In the genomic region with DNA sequence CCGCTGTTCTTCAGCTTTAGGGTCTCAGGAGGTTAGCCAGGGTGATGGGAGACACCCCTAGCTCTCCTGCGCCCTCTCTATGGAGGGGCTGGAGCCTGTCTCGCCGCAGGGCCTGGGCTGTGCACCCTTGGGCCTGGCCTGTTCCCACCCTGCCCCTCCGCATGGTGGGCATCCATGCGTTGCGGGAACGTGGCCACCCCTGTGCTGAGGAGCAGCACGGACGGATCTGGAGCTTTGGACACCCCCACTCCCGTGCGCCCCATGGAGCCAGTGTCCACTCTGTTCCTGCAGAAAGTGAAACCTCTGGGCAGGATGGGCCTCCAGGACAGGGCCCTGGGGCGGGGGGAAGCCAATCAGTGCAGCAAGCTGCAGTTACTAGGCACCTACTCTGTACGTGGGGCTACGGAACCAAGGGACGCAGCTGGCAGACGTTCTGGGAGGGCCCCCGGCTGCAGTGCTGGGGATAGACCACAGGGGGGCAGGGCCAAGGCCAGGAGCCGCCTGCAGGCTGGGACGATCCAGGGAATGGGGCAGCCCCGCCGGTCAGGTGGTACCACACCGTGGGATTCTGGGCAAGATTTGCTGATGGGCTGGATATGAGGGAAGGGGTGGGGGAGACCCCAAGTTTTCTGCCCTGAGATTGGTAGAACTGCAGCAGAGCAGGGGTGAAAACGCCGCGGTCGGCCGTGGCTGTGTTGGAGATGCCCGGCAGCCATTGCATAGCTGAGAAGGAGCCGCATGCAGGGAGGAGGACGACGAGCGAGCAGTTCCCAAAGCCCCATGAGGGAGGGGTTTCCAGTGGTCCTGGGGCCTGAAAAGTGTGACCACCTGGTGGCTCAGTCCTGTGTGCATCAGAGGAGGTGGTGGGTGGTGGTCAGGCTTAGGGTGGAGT, we compare ENCODE assay signal across 9 cellular contexts. TPM values are rescaled to one million over a fixed set of nuclear protein-coding genes. Genes with fewer than 3 reads are reported as not detected.
DNase-seq lines count a peak whose midpoint lies in the region; ATAC-seq, FAIRE-seq and TF ChIP-seq lines count a peak whose summit lies in the region.
"Had no signal": no experiment of that assay in that cellular context is flagged by ENCODE, and none has a peak within 500 bp of the region (broad histone marks: within the 10 kb centered on the region; RNA-seq: fewer than 3 reads in every experiment).

No MANE protein-coding gene starts in this region.

- no peak overlapping the region for H3K27ac Mint-ChIP-seq in Caco-2 (ENCODE audit: unreplicated experiment)
- no peak overlapping the region for H3K27ac Mint-ChIP-seq in activated CD4-positive, alpha-beta T cell treated with anti-CD3 and anti-CD28 coated beads, Interleukin-2, amount 10 ng/mL, durations not matched to agents 24 days and 14 days

- TF ChIP-seq EP300 in transverse colon (IDR thresholded peaks at IDR 0.05; ENCODE audit: low read depth): no peak

- H3K4me3 ChIP-seq in Caco-2 (ENCODE audit: low read depth, low read length): no peak overlapping the region
- H3K4me3 ChIP-seq in endothelial cell of umbilical vein (replicated peaks in 1 of 3; ENCODE audit: insufficient read depth in 1 of 3, low read depth in 1 of 3, low read length in 3 of 3): no peak overlapping the region
- peak overlapping the region in 1 of 4 donors; percentile 20 for H3K4me3 ChIP-seq in transverse colon

- no peaks in the 10 kb centered on the region for H3K36me3 Mint-ChIP-seq in Caco-2 (ENCODE audit: insufficient read depth, unreplicated experiment)
- no peaks in the 10 kb centered on the region for H3K36me3 Mint-ChIP-seq in activated CD4-positive, alpha-beta T cell treated with anti-CD3 and anti-CD28 coated beads, Interleukin-2, amount 10 ng/mL, durations not matched to agents 24 days and 14 days (ENCODE audit: low read depth)

- H3K4me1 ChIP-seq in Caco-2: no peaks in the 10 kb centered on the region
- no peaks in the 10 kb centered on the region for H3K4me1 ChIP-seq in endothelial cell of umbilical vein (ENCODE audit: control insufficient read depth, extremely low read depth, insufficient read depth, low read length)
- H3K4me1 ChIP-seq in transverse colon: peaks cover 0 to 6% (median 6%) of the 10 kb centered on the region in 4 donors

- H3K27ac ChIP-seq in endothelial cell of umbilical vein (ENCODE audit: insufficient read depth, low read depth, low read length) (no peak overlapping the region), transverse colon (no peak overlapping the region)

- CTCF ChIA-PET in Caco-2 (lab: Charles Lee) (interaction anchor here (1.5 kb wide), 1 partner anchor 29 kb away, joined by 8 read pairs; no protein-coding TSS in a partner anchor), endothelial cell of umbilical vein (lab: Charles Lee) (interaction anchor here (0.6 to 1.8 kb wide), 13 partner anchors 9 to 222 kb away, joined by 3 to 31 read pairs (median 4); no protein-coding TSS in a partner anchor)

- no peaks in the 10 kb centered on the region for H3K9me3 Mint-ChIP-seq in Caco-2 (ENCODE audit: unreplicated experiment)
- peaks cover 3% of the 10 kb centered on the region for H3K9me3 Mint-ChIP-seq in activated CD4-positive, alpha-beta T cell treated with anti-CD3 and anti-CD28 coated beads, Interleukin-2, amount 10 ng/mL, durations not matched to agents 24 days and 14 days

- 46% methylated on average over 32 of the region's 33 CpGs; no CpG with 5 or more reads in 1 of the 2 donors for WGBS in transverse colon (ENCODE audit: low coverage in 1 of 2), 2 donors

- no peaks in the 10 kb centered on the region for H3K27me3 ChIP-seq in Caco-2 (replicated peaks; ENCODE audit: control insufficient read depth, insufficient read depth, low read length)
- no peaks in the 10 kb centered on the region for H3K27me3 ChIP-seq in endothelial cell of umbilical vein (ENCODE audit: control insufficient read depth in 2 of 2, insufficient read depth in 2 of 2, low read length in 2 of 2)
- H3K27me3 ChIP-seq in transverse colon: peaks cover 34% of the 10 kb centered on the region

- intact Hi-C loops in Caco-2 (cut with micrococcal nuclease; ENCODE audit: unreplicated experiment) (loop anchor here (2.0 kb wide), 1 partner anchor 29 kb away; no protein-coding TSS in a partner anchor), endothelial cell of umbilical vein (cut with micrococcal nuclease) (loop anchor here (1.0 kb wide), 1 partner anchor 29 kb away; no protein-coding TSS in a partner anchor), transverse colon (cut with DNase I; ENCODE audit: low total_unique reads) (no loop called here)
- intact Hi-C loops in activated CD4-positive, alpha-beta T cell treated with anti-CD3 and anti-CD28 coated beads, Interleukin-2, amount 10 ng/mL, durations not matched to agents 24 days and 14 days (cut with micrococcal nuclease): no loop called here

- H3K79me2 ChIP-seq in endothelial cell of umbilical vein (ENCODE audit: control insufficient read depth, insufficient read depth, low read length): no peaks in the 10 kb centered on the region

- no peak for ATAC-seq in HG03108 (IDR thresholded peaks at IDR 0.05; ENCODE audit: unreplicated experiment)

- no peak overlapping the region for H3K4me3 Mint-ChIP-seq in Caco-2 (ENCODE audit: unreplicated experiment)
- no peak overlapping the region for H3K4me3 Mint-ChIP-seq in activated CD4-positive, alpha-beta T cell treated with anti-CD3 and anti-CD28 coated beads, Interleukin-2, amount 10 ng/mL, durations not matched to agents 24 days and 14 days

- H3K9ac ChIP-seq in endothelial cell of umbilical vein (replicated peaks; ENCODE audit: extremely low read depth, insufficient read depth, low read length): no peak overlapping the region

- H3K36me3 ChIP-seq in Caco-2 (ENCODE audit: control insufficient read depth, insufficient read depth, low read length): no peaks in the 10 kb centered on the region
- H3K36me3 ChIP-seq in endothelial cell of umbilical vein (ENCODE audit: control insufficient read depth in 2 of 2, extremely low read depth in 1 of 2, insufficient read depth in 2 of 2, low read length in 2 of 2): no peaks in the 10 kb centered on the region
- no peaks in the 10 kb centered on the region for H3K36me3 ChIP-seq in transverse colon

- peak; percentile 49 for FAIRE-seq in endothelial cell of umbilical vein (lab: Jason Lieb, UNC)

- no peak overlapping the region for H3K4me2 ChIP-seq in endothelial cell of umbilical vein (ENCODE audit: insufficient read depth, low read length)

- BruUV-seq in Caco-2 (replicated peaks; lab: Mats Ljungman, UMichigan) (no TSS peak), endothelial cell of umbilical vein (replicated peaks; lab: Mats Ljungman, UMichigan) (no TSS peak)

- in situ Hi-C loops in transverse colon (cut with MboI; ENCODE audit: low pct_ligation_motif_present in 1 of 4, low pct_unique_long_range_greater_than_20kb in 1 of 4, low sequenced_read_pairs in 3 of 4): no loop called here

- H3K9me3 ChIP-seq in Caco-2: no peaks in the 10 kb centered on the region
- H3K9me3 ChIP-seq in endothelial cell of umbilical vein (replicated peaks; ENCODE audit: control insufficient read depth, insufficient read depth, low read length): no peaks in the 10 kb centered on the region
- no peaks in the 10 kb centered on the region for H3K9me3 ChIP-seq in transverse colon

- POLR2A ChIA-PET in Caco-2 (lab: Charles Lee) (no interaction called here), endothelial cell of umbilical vein (lab: Charles Lee) (no interaction called here)

- no peaks in the 10 kb centered on the region for H3K27me3 Mint-ChIP-seq in Caco-2 (ENCODE audit: insufficient read depth, unreplicated experiment)
- no peaks in the 10 kb centered on the region for H3K27me3 Mint-ChIP-seq in activated CD4-positive, alpha-beta T cell treated with anti-CD3 and anti-CD28 coated beads, Interleukin-2, amount 10 ng/mL, durations not matched to agents 24 days and 14 days

- no peaks in the 10 kb centered on the region for H3K4me1 Mint-ChIP-seq in Caco-2 (ENCODE audit: low read depth, unreplicated experiment)
- no peaks in the 10 kb centered on the region for H3K4me1 Mint-ChIP-seq in activated CD4-positive, alpha-beta T cell treated with anti-CD3 and anti-CD28 coated beads, Interleukin-2, amount 10 ng/mL, durations not matched to agents 24 days and 14 days

- no peak for TF ChIP-seq POLR2A in endothelial cell of umbilical vein (IDR thresholded peaks at IDR 0.05; ENCODE audit: low read depth, low read length)
- no peak for TF ChIP-seq POLR2A in transverse colon (IDR thresholded peaks at IDR 0.05)

- no peaks in the 10 kb centered on the region for H3K9me1 ChIP-seq in endothelial cell of umbilical vein (replicated peaks; ENCODE audit: control insufficient read depth, extremely low read depth, insufficient read depth, low read length)

- peak in 1 of 2 experiments; percentile 51 for DNase-seq in Caco-2
- DNase-seq in HK-2 (ENCODE audit: unreplicated experiment): peak; percentile 65
- DNase-seq in activated CD4-positive, alpha-beta T cell treated with anti-CD3 and anti-CD28 coated beads, Interleukin-2, amount 10 ng/mL, durations not matched to agents 24 days and 14 days: peak; percentile 69
- peak; percentile 26 for DNase-seq in endothelial cell of umbilical vein (ENCODE audit: low read depth, low spot score)
- peak; percentile 31 for DNase-seq in mucosa of gallbladder (ENCODE audit: low spot score)
- peak; percentile 37 for DNase-seq in transverse colon
- no peak for DNase-seq in NCI-H2029 (lab: John Stamatoyannopoulos, UW)

- dilution Hi-C loops in endothelial cell of umbilical vein (cut with MboI; ENCODE audit: extremely low pct_ligation_motif_present, low sequenced_read_pairs): no loop called here

- H4K20me1 ChIP-seq in endothelial cell of umbilical vein (replicated peaks; ENCODE audit: control insufficient read depth, extremely low read depth, insufficient read depth, low read length): no peaks in the 10 kb centered on the region

- peak; percentile 53 to 67 for TF ChIP-seq CTCF in Caco-2 (IDR thresholded peaks at IDR 0.05; ENCODE audit: insufficient read depth in 1 of 2, low read depth in 1 of 2, low read length in 1 of 2, severe bottlenecking in 1 of 2, unreplicated experiment in 1 of 2)
- TF ChIP-seq CTCF in endothelial cell of umbilical vein (IDR thresholded peaks at IDR 0.05; ENCODE audit: extremely low read depth in 1 of 2, insufficient read depth in 1 of 2, low read depth in 1 of 2, low read length in 2 of 2): peak; percentile 72 to 86
- TF ChIP-seq CTCF in transverse colon (IDR thresholded peaks at IDR 0.05): peak; percentile 61 to 71 (median 69)

- H2AFZ ChIP-seq in endothelial cell of umbilical vein (ENCODE audit: low read depth, low read length): peak overlapping the region; percentile 42

RNA-seq across cellular contexts. Expression of a gene that starts 43.3 kb away (rescaled TPM):
- total RNA-seq in Caco-2 (2022) (11.7 and 11.9 TPM in 2 replicates), endothelial cell of umbilical vein (0.15 TPM in 1 of 2 replicates, not detected in the other), mucosa of gallbladder (0.17 TPM), transverse colon (under 1 TPM in 2 of 4 donors, not detected in 2; 0.20 to 0.32 TPM)
- 1.3 and 1.4 TPM in 2 replicates for total RNA-seq in activated CD4-positive, alpha-beta T cell treated with anti-CD3 and anti-CD28 coated beads, Interleukin-2, amount 10 ng/mL, durations not matched to agents 24 days and 14 days
- polyA plus RNA-seq in endothelial cell of umbilical vein: 0.03 and 0.10 TPM in 2 replicates
- polyA plus RNA-seq in endothelial cell of umbilical vein (2011; cell fraction: cytosol; rRNA removed): 0.04 and 0.07 TPM in 2 replicates
- polyA plus RNA-seq in endothelial cell of umbilical vein (2011; cell fraction: nucleus; rRNA removed): 0.07 and 0.18 TPM in 2 replicates
- not detected in 2 replicates for polyA plus RNA-seq in endothelial cell of umbilical vein (2012)
- polyA minus RNA-seq in endothelial cell of umbilical vein: 0.06 and 0.39 TPM in 2 replicates
- polyA minus RNA-seq in endothelial cell of umbilical vein (2011; cell fraction: cytosol; rRNA and poly(A)+ RNA removed): not detected
- polyA minus RNA-seq in endothelial cell of umbilical vein (2011; cell fraction: nucleus; rRNA and poly(A)+ RNA removed): not detected in 2 replicates
- polyA plus RNA-seq: neural cell had no signal

RNA-seq across cellular contexts. Expression of a gene that starts 45.7 kb away (rescaled TPM):
- total RNA-seq in Caco-2 (2022): 25.1 and 31.6 TPM in 2 replicates
- 41.3 and 44.7 TPM in 2 replicates for total RNA-seq in activated CD4-positive, alpha-beta T cell treated with anti-CD3 and anti-CD28 coated beads, Interleukin-2, amount 10 ng/mL, durations not matched to agents 24 days and 14 days
- 23.0 and 27.7 TPM in 2 replicates for total RNA-seq in endothelial cell of umbilical vein
- 50.7 and 59.2 TPM in 2 replicates for polyA plus RNA-seq in endothelial cell of umbilical vein
- 28.5 and 35.3 TPM in 2 replicates for polyA plus RNA-seq in endothelial cell of umbilical vein (2011; cell fraction: cytosol; rRNA removed)
- polyA plus RNA-seq in endothelial cell of umbilical vein (2011; cell fraction: nucleus; rRNA removed): 107 and 136 TPM in 2 replicates
- polyA plus RNA-seq in endothelial cell of umbilical vein (2012): 19.9 and 22.0 TPM in 2 replicates
- 32.1 and 37.9 TPM in 2 replicates for polyA minus RNA-seq in endothelial cell of umbilical vein
- polyA minus RNA-seq in endothelial cell of umbilical vein (2011; cell fraction: cytosol; rRNA and poly(A)+ RNA removed): 19.9 TPM
- 25.3 and 26.9 TPM in 2 replicates for polyA minus RNA-seq in endothelial cell of umbilical vein (2011; cell fraction: nucleus; rRNA and poly(A)+ RNA removed)
- 21.6 TPM for total RNA-seq in mucosa of gallbladder
- total RNA-seq in transverse colon: 10 to 100 TPM; 19.7 to 30.4 (median 25.5) TPM

RNA-seq across cellular contexts. Expression of a gene that starts 56.7 kb away (rescaled TPM):
- total RNA-seq in Caco-2 (2022): not detected in 2 replicates
- not detected in 2 replicates for total RNA-seq in activated CD4-positive, alpha-beta T cell treated with anti-CD3 and anti-CD28 coated beads, Interleukin-2, amount 10 ng/mL, durations not matched to agents 24 days and 14 days
- not detected in 2 replicates for total RNA-seq in endothelial cell of umbilical vein
- polyA plus RNA-seq in endothelial cell of umbilical vein: not detected in 2 replicates
- polyA plus RNA-seq in endothelial cell of umbilical vein (2011; cell fraction: cytosol; rRNA removed): not detected in 2 replicates
- not detected in 2 replicates for polyA plus RNA-seq in endothelial cell of umbilical vein (2011; cell fraction: nucleus; rRNA removed)
- polyA plus RNA-seq in endothelial cell of umbilical vein (2012): not detected in 2 replicates
- polyA minus RNA-seq in endothelial cell of umbilical vein: not detected in 2 replicates
- not detected for polyA minus RNA-seq in endothelial cell of umbilical vein (2011; cell fraction: cytosol; rRNA and poly(A)+ RNA removed)
- polyA minus RNA-seq in endothelial cell of umbilical vein (2011; cell fraction: nucleus; rRNA and poly(A)+ RNA removed): not detected in 2 replicates
- total RNA-seq in mucosa of gallbladder: not detected
- total RNA-seq in transverse colon: not detected
- polyA plus RNA-seq: neural cell had no signal

Comparison
In these comparisons a context has a peak if more than half of its experiments do, and no peak if none do; other contexts are left out.
1. intact Hi-C loops: an anchor here in Caco-2 (2.0 kb wide) and endothelial cell of umbilical vein (1.0 kb wide); none called in activated CD4-positive, alpha-beta T cell treated with anti-CD3 and anti-CD28 coated beads, Interleukin-2, amount 10 ng/mL, durations not matched to agents 24 days and 14 days and transverse colon.